ENCODE assay signal across 10 cellular contexts in genomic region chr3:9036327-9037112, GRCh38.
DNase-seq lines count a peak whose midpoint lies in the region.
"Had no signal": no experiment of that assay in that cellular context is flagged by ENCODE, and none has a peak within 500 bp of the region (broad histone marks: within the 10 kb centered on the region; RNA-seq: fewer than 3 reads in every experiment).

No MANE protein-coding gene starts in this region.

- H3K9me3 ChIP-seq in mesenchymal stem cell (ENCODE audit: control insufficient read depth, low read length) = no peaks in the 10 kb centered on the region
- H3K9me3 ChIP-seq: spleen had no signal

- H2BK12ac ChIP-seq in mesenchymal stem cell (ENCODE audit: low read length in 2 of 2) = no peak overlapping the region

- no peak overlapping the region for H2BK15ac ChIP-seq in mesenchymal stem cell (ENCODE audit: low read depth, poor library complexity, severe bottlenecking)

- no peak overlapping the region for H4K8ac ChIP-seq in mesenchymal stem cell (ENCODE audit: low read length)

- H2AK5ac ChIP-seq in mesenchymal stem cell (ENCODE audit: low read length, severe bottlenecking) = no peak overlapping the region

- 58% methylated on average over 5 of the region's 9 CpGs for WGBS in mesenchymal stem cell

- no peaks in the 10 kb centered on the region for H3K79me1 ChIP-seq in mesenchymal stem cell (replicated peaks; ENCODE audit: low read length, poor library complexity, severe bottlenecking)

- no peak overlapping the region for H2AFZ ChIP-seq in mesenchymal stem cell (ENCODE audit: low read depth, low read length)

- no peak overlapping the region for H3K23ac ChIP-seq in mesenchymal stem cell (ENCODE audit: low read length in 2 of 2)

- H3K4me3 Mint-ChIP-seq in dendritic cell treated with granulocyte-macrophage colony-stimulating factor and Interleukin-4, amounts not matched to agents 40 ng/mL and 50 ng/mL, for 4 days = peak overlapping the region; percentile 42
- H3K4me3 Mint-ChIP-seq in activated T-helper 1 cell treated with anti-CD3 and anti-CD28 coated beads, Interleukin-12 subunit alpha, Interleukin-12 subunit beta, Interleukin-2, Interleukin-4 antibody, amounts not matched to agents 30 ng/mL and 10 ng/mL and 1 ng/mL, durations not matched to agents 14 hours and 24 hours and 36 hours = no peak overlapping the region
- H3K4me3 Mint-ChIP-seq: activated naive CD4-positive, alpha-beta T cell treated with anti-CD3 and anti-CD28 coated beads, Interleukin-2, amount 10 ng/mL, durations not matched to agents 7 days and 5 days; stimulated activated effector memory CD8-positive, alpha-beta T cell treated with anti-CD3 and anti-CD28 coated beads, Interleukin-12 subunit alpha, Interleukin-12 subunit beta, amount 100 ng/mL, for 72 hours had no signal

- no peaks in the 10 kb centered on the region for H3K36me3 Mint-ChIP-seq in dendritic cell treated with granulocyte-macrophage colony-stimulating factor and Interleukin-4, amounts not matched to agents 40 ng/mL and 50 ng/mL, for 4 days (ENCODE audit: low read depth)
- no peaks in the 10 kb centered on the region for H3K36me3 Mint-ChIP-seq in activated T-helper 1 cell treated with anti-CD3 and anti-CD28 coated beads, Interleukin-12 subunit alpha, Interleukin-12 subunit beta, Interleukin-2, Interleukin-4 antibody, amounts not matched to agents 30 ng/mL and 10 ng/mL and 1 ng/mL, durations not matched to agents 14 hours and 24 hours and 36 hours (ENCODE audit: low read depth)
- H3K36me3 Mint-ChIP-seq: activated naive CD4-positive, alpha-beta T cell treated with anti-CD3 and anti-CD28 coated beads, Interleukin-2, amount 10 ng/mL, durations not matched to agents 7 days and 5 days; stimulated activated effector memory CD8-positive, alpha-beta T cell treated with anti-CD3 and anti-CD28 coated beads, Interleukin-12 subunit alpha, Interleukin-12 subunit beta, amount 100 ng/mL, for 72 hours had no signal

- H3K36me3 ChIP-seq in mesenchymal stem cell (ENCODE audit: control insufficient read depth in 1 of 2, insufficient read depth in 2 of 2, low read depth in 1 of 2, low read length in 2 of 2) = peaks cover 0 to 4% of the 10 kb centered on the region in 2 experiments
- H3K36me3 ChIP-seq: spleen had no signal

- no peak overlapping the region for H3K18ac ChIP-seq in mesenchymal stem cell (ENCODE audit: low read depth in 1 of 2, low read length in 2 of 2)

- no peaks in the 10 kb centered on the region for H3K4me1 ChIP-seq in mesenchymal stem cell (ENCODE audit: control insufficient read depth, insufficient read depth, low read depth, low read length)

- no peak overlapping the region for H2BK120ac ChIP-seq in mesenchymal stem cell (ENCODE audit: low read depth, low read length)

- no peaks in the 10 kb centered on the region for H3K27me3 Mint-ChIP-seq in dendritic cell treated with granulocyte-macrophage colony-stimulating factor and Interleukin-4, amounts not matched to agents 40 ng/mL and 50 ng/mL, for 4 days
- H3K27me3 Mint-ChIP-seq in activated T-helper 1 cell treated with anti-CD3 and anti-CD28 coated beads, Interleukin-12 subunit alpha, Interleukin-12 subunit beta, Interleukin-2, Interleukin-4 antibody, amounts not matched to agents 30 ng/mL and 10 ng/mL and 1 ng/mL, durations not matched to agents 14 hours and 24 hours and 36 hours (ENCODE audit: insufficient read depth) = peaks cover 3% of the 10 kb centered on the region

- H3K4me2 ChIP-seq in mesenchymal stem cell (ENCODE audit: low read length, poor library complexity, severe bottlenecking) = no peak overlapping the region

- no peak overlapping the region for H2BK5ac ChIP-seq in mesenchymal stem cell (ENCODE audit: low read depth, low read length, poor library complexity, severe bottlenecking)

- peaks cover 0 to 72% of the 10 kb centered on the region in 2 experiments for H3K27me3 ChIP-seq in mesenchymal stem cell (ENCODE audit: control insufficient read depth in 1 of 2, insufficient read depth in 1 of 2, low read length in 2 of 2)
- H3K27me3 ChIP-seq: spleen had no signal

- no peak overlapping the region for H4K91ac ChIP-seq in mesenchymal stem cell (ENCODE audit: low read length)

- H3K9ac ChIP-seq in mesenchymal stem cell (ENCODE audit: low read length) = peak overlapping the region; percentile 42

- no peak overlapping the region for H3K4ac ChIP-seq in mesenchymal stem cell (ENCODE audit: low read depth in 1 of 2, low read length in 2 of 2)

- H3K4me3 ChIP-seq in mesenchymal stem cell (ENCODE audit: insufficient read depth in 1 of 2, low read depth in 1 of 2, low read length in 2 of 2) = no peak overlapping the region
- H3K4me3 ChIP-seq: spleen had no signal

- peak overlapping the region; percentile 84 for H3K27ac Mint-ChIP-seq in dendritic cell treated with granulocyte-macrophage colony-stimulating factor and Interleukin-4, amounts not matched to agents 40 ng/mL and 50 ng/mL, for 4 days
- no peak overlapping the region for H3K27ac Mint-ChIP-seq in activated T-helper 1 cell treated with anti-CD3 and anti-CD28 coated beads, Interleukin-12 subunit alpha, Interleukin-12 subunit beta, Interleukin-2, Interleukin-4 antibody, amounts not matched to agents 30 ng/mL and 10 ng/mL and 1 ng/mL, durations not matched to agents 14 hours and 24 hours and 36 hours
- H3K27ac Mint-ChIP-seq: activated naive CD4-positive, alpha-beta T cell treated with anti-CD3 and anti-CD28 coated beads, Interleukin-2, amount 10 ng/mL, durations not matched to agents 7 days and 5 days; stimulated activated effector memory CD8-positive, alpha-beta T cell treated with anti-CD3 and anti-CD28 coated beads, Interleukin-12 subunit alpha, Interleukin-12 subunit beta, amount 100 ng/mL, for 72 hours had no signal

- DNase-seq in MV-4-11 (lab: John Stamatoyannopoulos, UW) = peak; percentile 77
- no peak for DNase-seq in mesenchymal stem cell
- peak; percentile 71 for DNase-seq in ureter (ENCODE audit: low spot score)
- DNase-seq in HPDE6-E6E7 (ENCODE audit: extremely low spot score) = no peak
- DNase-seq in NCI-H748 (lab: John Stamatoyannopoulos, UW; ENCODE audit: unreplicated experiment) = no peak
- DNase-seq in activated T-helper 1 cell treated with anti-CD3 and anti-CD28 coated beads, Interleukin-12 subunit alpha, Interleukin-12 subunit beta, Interleukin-2, Interleukin-4 antibody, amounts not matched to agents 30 ng/mL and 10 ng/mL and 1 ng/mL, durations not matched to agents 14 hours and 24 hours and 36 hours (ENCODE audit: low spot score) = no peak
- DNase-seq: activated naive CD4-positive, alpha-beta T cell treated with anti-CD3 and anti-CD28 coated beads, Interleukin-2, amount 10 ng/mL, durations not matched to agents 7 days and 5 days; spleen had no signal

- H3K27ac ChIP-seq in mesenchymal stem cell (ENCODE audit: low read length, poor library complexity, severe bottlenecking) = no peak overlapping the region
- H3K27ac ChIP-seq: spleen had no signal

- H3K14ac ChIP-seq in mesenchymal stem cell (ENCODE audit: low read length in 2 of 2) = no peak overlapping the region

- intact Hi-C loops in dendritic cell treated with granulocyte-macrophage colony-stimulating factor and Interleukin-4, amounts not matched to agents 40 ng/mL and 50 ng/mL, for 4 days (cut with micrococcal nuclease) = no loop called here
- intact Hi-C loops in activated T-helper 1 cell treated with anti-CD3 and anti-CD28 coated beads, Interleukin-12 subunit alpha, Interleukin-12 subunit beta, Interleukin-2, Interleukin-4 antibody, amounts not matched to agents 30 ng/mL and 10 ng/mL and 1 ng/mL, durations not matched to agents 14 hours and 24 hours and 36 hours (cut with micrococcal nuclease) = no loop called here

- no peaks in the 10 kb centered on the region for H3K9me3 Mint-ChIP-seq in dendritic cell treated with granulocyte-macrophage colony-stimulating factor and Interleukin-4, amounts not matched to agents 40 ng/mL and 50 ng/mL, for 4 days
- no peaks in the 10 kb centered on the region for H3K9me3 Mint-ChIP-seq in activated T-helper 1 cell treated with anti-CD3 and anti-CD28 coated beads, Interleukin-12 subunit alpha, Interleukin-12 subunit beta, Interleukin-2, Interleukin-4 antibody, amounts not matched to agents 30 ng/mL and 10 ng/mL and 1 ng/mL, durations not matched to agents 14 hours and 24 hours and 36 hours
- H3K9me3 Mint-ChIP-seq: activated naive CD4-positive, alpha-beta T cell treated with anti-CD3 and anti-CD28 coated beads, Interleukin-2, amount 10 ng/mL, durations not matched to agents 7 days and 5 days; stimulated activated effector memory CD8-positive, alpha-beta T cell treated with anti-CD3 and anti-CD28 coated beads, Interleukin-12 subunit alpha, Interleukin-12 subunit beta, amount 100 ng/mL, for 72 hours had no signal

- H3K4me1 Mint-ChIP-seq in dendritic cell treated with granulocyte-macrophage colony-stimulating factor and Interleukin-4, amounts not matched to agents 40 ng/mL and 50 ng/mL, for 4 days (ENCODE audit: low read depth) = peaks cover 39% of the 10 kb centered on the region
- H3K4me1 Mint-ChIP-seq in activated T-helper 1 cell treated with anti-CD3 and anti-CD28 coated beads, Interleukin-12 subunit alpha, Interleukin-12 subunit beta, Interleukin-2, Interleukin-4 antibody, amounts not matched to agents 30 ng/mL and 10 ng/mL and 1 ng/mL, durations not matched to agents 14 hours and 24 hours and 36 hours (ENCODE audit: low read depth) = no peaks in the 10 kb centered on the region
- H3K4me1 Mint-ChIP-seq: stimulated activated effector memory CD8-positive, alpha-beta T cell treated with anti-CD3 and anti-CD28 coated beads, Interleukin-12 subunit alpha, Interleukin-12 subunit beta, amount 100 ng/mL, for 72 hours had no signal

Comparison
In these comparisons a context has a peak if more than half of its experiments do, and no peak if none do; other contexts are left out.
1. DNase-seq: peak in MV-4-11 (single experiment) and ureter (single experiment); none in mesenchymal stem cell (single experiment), HPDE6-E6E7 (single experiment), NCI-H748 (single experiment) and activated T-helper 1 cell treated with anti-CD3 and anti-CD28 coated beads, Interleukin-12 subunit alpha, Interleukin-12 subunit beta, Interleukin-2, Interleukin-4 antibody, amounts not matched to agents 30 ng/mL and 10 ng/mL and 1 ng/mL, durations not matched to agents 14 hours and 24 hours and 36 hours (single experiment).